11 cellular contexts compared by ENCODE assay signal in genomic region chr1:234985007-234985370, GRCh38.
DNase-seq lines count a peak whose midpoint lies in the region; ATAC-seq and TF ChIP-seq lines count a peak whose summit lies in the region.
"Had no signal": no experiment of that assay in that cellular context is flagged by ENCODE, and none has a peak within 500 bp of the region (broad histone marks: within the 10 kb centered on the region; RNA-seq: fewer than 3 reads in every experiment).

No MANE protein-coding gene starts in this region.

- H3K4me1 ChIP-seq in SK-N-SH (ENCODE audit: control insufficient read depth in 1 of 2, insufficient read depth in 2 of 2, low read depth in 1 of 2, low read length in 1 of 2), result peaks cover 22 to 49% of the 10 kb centered on the region in 2 experiments; a peak in 3 of 4 replicates
- peaks cover 77% of the 10 kb centered on the region for H3K4me1 ChIP-seq in lower lobe of right lung
- H3K4me1 ChIP-seq in suprapubic skin, result peaks cover 62% of the 10 kb centered on the region

- H3K36me3 Mint-ChIP-seq in activated T-helper 2 cell treated with anti-CD3 and anti-CD28 coated beads, Interferon-gamma antibody, Interleukin-2, Interleukin-4, amounts not matched to agents 10 μg/mL and 5 μg/mL and 100 μg/mL, durations not matched to agents 14 hours and 24 hours and 36 hours (ENCODE audit: low read depth), result peaks cover 33% of the 10 kb centered on the region

- H3K79me2 ChIP-seq in SK-N-SH (ENCODE audit: insufficient read depth), result peaks cover 2% of the 10 kb centered on the region; the same call in 1 of the 2 replicates

- peaks cover 76% of the 10 kb centered on the region for H3K4me1 Mint-ChIP-seq in activated T-helper 2 cell treated with anti-CD3 and anti-CD28 coated beads, Interferon-gamma antibody, Interleukin-2, Interleukin-4, amounts not matched to agents 10 μg/mL and 5 μg/mL and 100 μg/mL, durations not matched to agents 14 hours and 24 hours and 36 hours (ENCODE audit: low read depth)

- 95% methylated on average over 7 of the region's 7 CpGs for WGBS in SK-N-SH (ENCODE audit: low lambda C conversion rate)
- 88% methylated on average over 7 of the region's 7 CpGs for WGBS in suprapubic skin

- H3K36me3 ChIP-seq in SK-N-SH (replicated peaks in 1 of 2; ENCODE audit: control insufficient read depth in 1 of 2, insufficient read depth in 2 of 2, low read length in 1 of 2) (no peaks in the 10 kb centered on the region), lower lobe of right lung (no peaks in the 10 kb centered on the region), suprapubic skin (no peaks in the 10 kb centered on the region)

- peaks cover 73% of the 10 kb centered on the region for H3F3A ChIP-seq in SK-N-SH (replicated peaks; ENCODE audit: insufficient read depth)

- peak overlapping the region; percentile 28; the same call in 1 of the 2 replicates for H3K9ac ChIP-seq in SK-N-SH

- TF ChIP-seq EP300 in SK-N-SH (IDR thresholded peaks at IDR 0.05; ENCODE audit: borderline replicate concordance in 1 of 2, low read depth in 1 of 2, low read length in 1 of 2), result no peak
- TF ChIP-seq EP300 in suprapubic skin (IDR thresholded peaks at IDR 0.05), result no peak

- H3K27ac ChIP-seq in SK-N-SH (ENCODE audit: low read depth in 2 of 2, low read length in 1 of 2) (peak overlapping the region; percentile 44 to 98; a peak in 3 of 4 replicates), lower lobe of right lung (peak overlapping the region; percentile 75), suprapubic skin (peak overlapping the region; percentile 92)
- H3K27ac ChIP-seq: 22Rv1 had no signal

- TF ChIP-seq CTCF in SK-N-SH (IDR thresholded peaks at IDR 0.05) (no peak), lower lobe of right lung (IDR thresholded peaks at IDR 0.05) (no peak), suprapubic skin (IDR thresholded peaks at IDR 0.05) (no peak)

- H4K20me1 ChIP-seq in SK-N-SH (ENCODE audit: insufficient read depth), result no peaks in the 10 kb centered on the region

- POLR2A ChIA-PET in SK-N-SH (lab: Yijun Ruan, JAX), result no interaction called here

- H3K4me2 ChIP-seq in SK-N-SH, result peak overlapping the region; percentile 45

- no peak overlapping the region for H3K4me3 ChIP-seq in SK-N-SH (ENCODE audit: low read depth in 2 of 2, low read length in 1 of 2)
- no peak overlapping the region for H3K4me3 ChIP-seq in lower lobe of right lung
- no peak overlapping the region for H3K4me3 ChIP-seq in suprapubic skin

- H3K27me3 ChIP-seq in SK-N-SH (ENCODE audit: insufficient read depth), result no peaks in the 10 kb centered on the region
- no peaks in the 10 kb centered on the region for H3K27me3 ChIP-seq in lower lobe of right lung (ENCODE audit: low read depth)
- H3K27me3 ChIP-seq in suprapubic skin, result no peaks in the 10 kb centered on the region

- intact Hi-C loops in activated T-helper 2 cell treated with anti-CD3 and anti-CD28 coated beads, Interferon-gamma antibody, Interleukin-2, Interleukin-4, amounts not matched to agents 10 μg/mL and 5 μg/mL and 100 μg/mL, durations not matched to agents 14 hours and 24 hours and 36 hours (cut with micrococcal nuclease), result no loop called here
- intact Hi-C loops in lower lobe of right lung (cut with DNase I) (no loop called here), posterior vena cava (cut with DNase I) (loop anchor here (5.0 to 10.0 kb wide), 2 partner anchors 370 to 373 kb away; partner anchors contain the start of gene IRF2BP2 (in 2 of the 2))

- no peak for TF ChIP-seq RAD21 in SK-N-SH (IDR thresholded peaks at IDR 0.05; ENCODE audit: low read length)

- no peak for TF ChIP-seq POLR2A in suprapubic skin (IDR thresholded peaks at IDR 0.05)

- no peak for DNase-seq in SK-N-SH
- DNase-seq in activated T-helper 2 cell treated with anti-CD3 and anti-CD28 coated beads, Interferon-gamma antibody, Interleukin-2, Interleukin-4, amounts not matched to agents 10 μg/mL and 5 μg/mL and 100 μg/mL, durations not matched to agents 14 hours and 24 hours and 36 hours (ENCODE audit: low spot score), result no peak
- DNase-seq in lower lobe of right lung, result no peak
- DNase-seq in suprapubic skin (ENCODE audit: low spot score in 2 of 2), result no peak
- no peak for DNase-seq in posterior vena cava (ENCODE audit: low spot score)
- no peak for DNase-seq in GM19238 (ENCODE audit: insufficient read length, low spot score)
- DNase-seq in activated CD4-positive, CD25-positive, alpha-beta regulatory T cell treated with anti-CD3 and anti-CD28 coated beads, Interleukin-2, amount 50 U/mL, for 72 hours, result no peak
- DNase-seq: NCI-H446 had no signal

- H3K9me3 Mint-ChIP-seq in activated T-helper 2 cell treated with anti-CD3 and anti-CD28 coated beads, Interferon-gamma antibody, Interleukin-2, Interleukin-4, amounts not matched to agents 10 μg/mL and 5 μg/mL and 100 μg/mL, durations not matched to agents 14 hours and 24 hours and 36 hours, result peaks cover 3% of the 10 kb centered on the region
- H3K9me3 Mint-ChIP-seq: nephron had no signal

- CTCF ChIA-PET in SK-N-SH (lab: Yijun Ruan, JAX), result no interaction called here

- H3K27me3 Mint-ChIP-seq in activated T-helper 2 cell treated with anti-CD3 and anti-CD28 coated beads, Interferon-gamma antibody, Interleukin-2, Interleukin-4, amounts not matched to agents 10 μg/mL and 5 μg/mL and 100 μg/mL, durations not matched to agents 14 hours and 24 hours and 36 hours (ENCODE audit: low read depth), result no peaks in the 10 kb centered on the region

- peak overlapping the region; percentile 94 for H3K27ac Mint-ChIP-seq in activated T-helper 2 cell treated with anti-CD3 and anti-CD28 coated beads, Interferon-gamma antibody, Interleukin-2, Interleukin-4, amounts not matched to agents 10 μg/mL and 5 μg/mL and 100 μg/mL, durations not matched to agents 14 hours and 24 hours and 36 hours

- H3K4me3 Mint-ChIP-seq in activated T-helper 2 cell treated with anti-CD3 and anti-CD28 coated beads, Interferon-gamma antibody, Interleukin-2, Interleukin-4, amounts not matched to agents 10 μg/mL and 5 μg/mL and 100 μg/mL, durations not matched to agents 14 hours and 24 hours and 36 hours (ENCODE audit: low read depth), result no peak overlapping the region
- H3K4me3 Mint-ChIP-seq: nephron had no signal

- no peak for ATAC-seq in SK-N-SH treated with all-trans-retinoic acid at 6 μM for 48 hours
- no peak for ATAC-seq in lower lobe of right lung

- no peak overlapping the region for H2AFZ ChIP-seq in SK-N-SH (ENCODE audit: low read depth)

- no peaks in the 10 kb centered on the region for H3K9me2 ChIP-seq in SK-N-SH

- H3K9me3 ChIP-seq in SK-N-SH (no peaks in the 10 kb centered on the region), lower lobe of right lung (no peaks in the 10 kb centered on the region), suprapubic skin (no peaks in the 10 kb centered on the region)

TF ChIP-seq in SK-N-SH, 30 proteins besides CTCF, POLR2A, EP300 and RAD21:
- TF ChIP-seq SMC3 (IDR thresholded peaks at IDR 0.05; ENCODE audit: low read depth, low read length), result no peak
- TF ChIP-seq RXRA (IDR thresholded peaks at IDR 0.05; ENCODE audit: borderline replicate concordance, low read depth), result no peak
- TF ChIP-seq GATA2 (CRISPR knock-in tag; IDR thresholded peaks at IDR 0.05), result no peak
- TF ChIP-seq IRF3 (IDR thresholded peaks at IDR 0.05; ENCODE audit: low read depth, low read length), result no peak
- no peak for TF ChIP-seq MXI1 (IDR thresholded peaks at IDR 0.05; ENCODE audit: low read depth, low read length)
- TF ChIP-seq NFIC (IDR thresholded peaks at IDR 0.05; ENCODE audit: borderline replicate concordance), result no peak
- no peak for TF ChIP-seq YY1 (IDR thresholded peaks at IDR 0.05; ENCODE audit: low read depth)
- TF ChIP-seq FOXJ3 (CRISPR knock-in tag; IDR thresholded peaks at IDR 0.05), result no peak
- TF ChIP-seq TEAD4 (IDR thresholded peaks at IDR 0.05; ENCODE audit: borderline replicate concordance, insufficient read depth), result no peak
- TF ChIP-seq NRF1 (IDR thresholded peaks at IDR 0.05; ENCODE audit: low read depth, low read length), result no peak
TF ChIP-seq in SK-N-SH: peak in this region for 0.

TF ChIP-seq in SK-N-SH treated with all-trans-retinoic acid at 6 μM for 48 hours, 23 proteins besides CTCF, POLR2A, EP300 and RAD21:
- TF ChIP-seq BACH2 (CRISPR knock-in tag; IDR thresholded peaks at IDR 0.05; ENCODE audit: borderline replicate concordance) (no peak), ZNF565 (CRISPR knock-in tag; conservative IDR thresholded peaks at IDR 0.05; ENCODE audit: low read depth) (no peak), ZFP3 (CRISPR knock-in tag; IDR thresholded peaks at IDR 0.05) (no peak), SNAI2 (CRISPR knock-in tag; IDR thresholded peaks at IDR 0.05) (no peak), ZNF8 (CRISPR knock-in tag; IDR thresholded peaks at IDR 0.05) (no peak)
- TF ChIP-seq, protein P1, sequence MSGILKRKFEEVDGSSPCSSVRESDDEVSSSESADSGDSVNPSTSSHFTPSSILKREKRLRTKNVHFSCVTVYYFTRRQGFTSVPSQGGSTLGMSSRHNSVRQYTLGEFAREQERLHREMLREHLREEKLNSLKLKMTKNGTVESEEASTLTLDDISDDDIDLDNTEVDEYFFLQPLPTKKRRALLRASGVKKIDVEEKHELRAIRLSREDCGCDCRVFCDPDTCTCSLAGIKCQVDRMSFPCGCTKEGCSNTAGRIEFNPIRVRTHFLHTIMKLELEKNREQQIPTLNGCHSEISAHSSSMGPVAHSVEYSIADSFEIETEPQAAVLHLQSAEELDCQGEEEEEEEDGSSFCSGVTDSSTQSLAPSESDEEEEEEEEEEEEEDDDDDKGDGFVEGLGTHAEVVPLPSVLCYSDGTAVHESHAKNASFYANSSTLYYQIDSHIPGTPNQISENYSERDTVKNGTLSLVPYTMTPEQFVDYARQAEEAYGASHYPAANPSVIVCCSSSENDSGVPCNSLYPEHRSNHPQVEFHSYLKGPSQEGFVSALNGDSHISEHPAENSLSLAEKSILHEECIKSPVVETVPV (CRISPR knock-in tag; IDR thresholded peaks at IDR 0.05), result no peak

Comparison
In these comparisons a context has a peak if more than half of its experiments do, and no peak if none do; other contexts are left out.
1. intact Hi-C loops: an anchor here in posterior vena cava (5.0 to 10.0 kb wide); none called in activated T-helper 2 cell treated with anti-CD3 and anti-CD28 coated beads, Interferon-gamma antibody, Interleukin-2, Interleukin-4, amounts not matched to agents 10 μg/mL and 5 μg/mL and 100 μg/mL, durations not matched to agents 14 hours and 24 hours and 36 hours and lower lobe of right lung.